ENCODE assay signal across 25 cellular contexts in the genomic region with DNA sequence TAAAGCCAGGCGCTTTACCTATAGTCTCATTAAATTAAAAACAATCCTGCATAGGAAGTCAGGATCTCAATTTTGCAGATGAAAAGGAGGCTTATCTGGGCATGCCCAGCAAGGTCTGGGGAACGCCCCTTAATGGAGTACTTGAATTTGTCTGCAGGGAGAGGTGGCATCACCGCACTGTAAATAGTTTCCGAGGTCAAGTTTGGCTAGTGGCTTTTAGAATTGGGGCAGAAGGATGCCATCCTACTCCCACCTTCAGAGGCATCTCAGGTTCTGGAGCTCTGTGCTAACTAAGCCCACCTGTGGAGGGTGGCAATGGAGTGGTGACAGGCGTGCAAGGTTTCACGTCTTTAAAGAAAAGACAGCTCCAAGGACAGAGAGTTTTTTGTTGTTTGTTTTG.
A peak's percentile ranks its signal among the peaks of the same experiment; 100 is the strongest.
DNase-seq lines count a peak whose midpoint lies in the region; ATAC-seq and TF ChIP-seq lines count a peak whose summit lies in the region.
"Had no signal": no experiment of that assay in that cellular context is flagged by ENCODE, and none has a peak within 500 bp of the region (broad histone marks: within the 10 kb centered on the region; RNA-seq: fewer than 3 reads in every experiment).

No MANE protein-coding gene starts in this region.

- no peaks in the 10 kb centered on the region for H3K27me3 ChIP-seq in GM23338 (ENCODE audit: insufficient read depth)
- H3K27me3 ChIP-seq: tibial artery had no signal

- H3K4me3 ChIP-seq in GM23338 = no peak overlapping the region
- H3K4me3 ChIP-seq: gastrocnemius medialis, GM23248, tibial artery had no signal

- no peak for ATAC-seq in GM23338
- ATAC-seq in WTC11 = no peak
- ATAC-seq: gastrocnemius medialis; natural killer cell treated with Interleukin-12 subunit alpha and Interleukin-12 subunit beta and Interleukin-15 and Interleukin-18, amount 100 ng/mL, for 72 hours had no signal

- no peak overlapping the region for H3K4me2 ChIP-seq in GM23338

- CTCF ChIA-PET in WTC11 (lab: Charles Lee) = interaction anchor here (1.0 to 1.2 kb wide), 2 partner anchors 25 to 66 kb away, joined by 3 to 8 read pairs; no protein-coding TSS in a partner anchor

- no peaks in the 10 kb centered on the region for H3K27me3 Mint-ChIP-seq in activated T-cell treated with anti-CD3 and anti-CD28 coated beads, Interleukin-2, amount 50 U/mL, for 24 hours
- peaks cover 5% of the 10 kb centered on the region for H3K27me3 Mint-ChIP-seq in GM23338 (ENCODE audit: insufficient read depth, low read depth, poor library complexity)
- H3K27me3 Mint-ChIP-seq in WTC11 (ENCODE audit: low read depth) = no peaks in the 10 kb centered on the region
- H3K27me3 Mint-ChIP-seq: CD4-positive, alpha-beta T cell; memory B cell; natural killer cell treated with Interleukin-12 subunit alpha and Interleukin-12 subunit beta and Interleukin-15 and Interleukin-18, amount 100 ng/mL, for 72 hours had no signal

- H3K27ac ChIP-seq in GM23338 (ENCODE audit: low read depth) = no peak overlapping the region
- H3K27ac ChIP-seq: gastrocnemius medialis, GM23248 had no signal

- H3K4me1 Mint-ChIP-seq in activated T-cell treated with anti-CD3 and anti-CD28 coated beads, Interleukin-2, amount 50 U/mL, for 24 hours (ENCODE audit: low read depth) = peaks cover 53% of the 10 kb centered on the region
- H3K4me1 Mint-ChIP-seq in GM23338 (peaks cover 44% of the 10 kb centered on the region), WTC11 (peaks cover 53% of the 10 kb centered on the region)

- no peaks in the 10 kb centered on the region for H4K20me1 ChIP-seq in GM23338 (replicated peaks; ENCODE audit: insufficient read depth)

- H3K9me3 Mint-ChIP-seq in activated T-cell treated with anti-CD3 and anti-CD28 coated beads, Interleukin-2, amount 50 U/mL, for 24 hours = no peaks in the 10 kb centered on the region
- no peaks in the 10 kb centered on the region for H3K9me3 Mint-ChIP-seq in GM23338
- no peaks in the 10 kb centered on the region for H3K9me3 Mint-ChIP-seq in WTC11
- H3K9me3 Mint-ChIP-seq: CD4-positive, alpha-beta T cell; memory B cell; natural killer cell treated with Interleukin-12 subunit alpha and Interleukin-12 subunit beta and Interleukin-15 and Interleukin-18, amount 100 ng/mL, for 72 hours had no signal

- no peak for TF ChIP-seq CTCF in GM23338 (conservative IDR thresholded peaks at IDR 0.05; ENCODE audit: low read depth in 2 of 2)
- no peak for TF ChIP-seq CTCF in WTC11 (IDR thresholded peaks at IDR 0.05)

- H3F3A ChIP-seq in GM23338 (replicated peaks; ENCODE audit: low read depth) = peaks cover 13% of the 10 kb centered on the region

- no peaks in the 10 kb centered on the region; the same call in 1 of the 2 replicates for H3K36me3 ChIP-seq in GM23338 (ENCODE audit: insufficient read depth)
- H3K36me3 ChIP-seq: gastrocnemius medialis, tibial artery had no signal

- H3K27ac Mint-ChIP-seq in activated T-cell treated with anti-CD3 and anti-CD28 coated beads, Interleukin-2, amount 50 U/mL, for 24 hours = peak overlapping the region; percentile 61
- H3K27ac Mint-ChIP-seq in GM23338 (0 out of 2 replicates have a peak overlapping the region, but pooled peaks have one; percentile 72), WTC11 (peak overlapping the region; percentile 69)
- H3K27ac Mint-ChIP-seq: memory B cell had no signal

- H2AFZ ChIP-seq in GM23338 = no peak overlapping the region
- H2AFZ ChIP-seq: GM23248 had no signal

- H3K9me2 ChIP-seq in GM23338 (ENCODE audit: insufficient read depth) = no peaks in the 10 kb centered on the region

- peaks cover 47% of the 10 kb centered on the region for H3K4me1 ChIP-seq in GM23338 (ENCODE audit: insufficient read depth)

- H3K36me3 Mint-ChIP-seq in activated T-cell treated with anti-CD3 and anti-CD28 coated beads, Interleukin-2, amount 50 U/mL, for 24 hours (ENCODE audit: low read depth) = peaks cover 25% of the 10 kb centered on the region
- H3K36me3 Mint-ChIP-seq in GM23338 (ENCODE audit: low read depth) (peaks cover 21% of the 10 kb centered on the region), WTC11 (no peaks in the 10 kb centered on the region; the same call in 1 of the 2 replicates)
- H3K36me3 Mint-ChIP-seq: natural killer cell treated with Interleukin-12 subunit alpha and Interleukin-12 subunit beta and Interleukin-15 and Interleukin-18, amount 100 ng/mL, for 72 hours had no signal

- POLR2A ChIA-PET in WTC11 (lab: Charles Lee) = no interaction called here

- H3K79me2 ChIP-seq in GM23338 (replicated peaks; ENCODE audit: insufficient read depth) = peaks cover 19% of the 10 kb centered on the region

- H3K4me3 Mint-ChIP-seq in activated T-cell treated with anti-CD3 and anti-CD28 coated beads, Interleukin-2, amount 50 U/mL, for 24 hours = no peak overlapping the region
- no peak overlapping the region for H3K4me3 Mint-ChIP-seq in GM23338
- H3K4me3 Mint-ChIP-seq in WTC11 = no peak overlapping the region
- H3K4me3 Mint-ChIP-seq: CD4-positive, alpha-beta T cell; memory B cell; natural killer cell treated with Interleukin-12 subunit alpha and Interleukin-12 subunit beta and Interleukin-15 and Interleukin-18, amount 100 ng/mL, for 72 hours had no signal

- no peak for DNase-seq in activated T-cell treated with anti-CD3 and anti-CD28 coated beads, Interleukin-2, amount 50 U/mL, for 24 hours
- no peak for DNase-seq in activated T-cell treated with anti-CD3 and anti-CD28 coated beads for 4 hours
- DNase-seq in GM23338 (ENCODE audit: low spot score) = no peak
- no peak for DNase-seq in WTC11 (ENCODE audit: low spot score)
- DNase-seq in myocyte (ENCODE audit: low read depth) = peak; percentile 55
- DNase-seq in SHP77 treated with DMSO at 0.1 percent for 48 hours (lab: John Stamatoyannopoulos, UW) = no peak
- no peak for DNase-seq in NCI-H748 (lab: John Stamatoyannopoulos, UW; ENCODE audit: unreplicated experiment)
- no peak for DNase-seq in epidermal melanocyte (ENCODE audit: insufficient read length, low spot score)
- DNase-seq: activated CD4-positive, alpha-beta T cell treated with anti-CD3 and anti-CD28 coated beads for 48 hours; activated CD8-positive, alpha-beta memory T cell treated with anti-CD3 and anti-CD28 coated beads, Interleukin-2, amount 50 U/mL, for 4 hours; CD4-positive, alpha-beta T cell; central memory CD4-positive, alpha-beta T cell; DMS153; gastrocnemius medialis; GF-D8; GM23248; Kasumi-1; kidney; NCI-H1092 treated with DMSO at 0.1 percent for 48 hours; NCI-H2081; NCI-H446 treated with DMSO at 0.1 percent for 48 hours; RPMI8226; tibial artery had no signal

TF ChIP-seq in GM23338, 12 proteins besides CTCF, POLR2A, EP300 and RAD21 (continues in another document):
- TF ChIP-seq, protein P1, sequence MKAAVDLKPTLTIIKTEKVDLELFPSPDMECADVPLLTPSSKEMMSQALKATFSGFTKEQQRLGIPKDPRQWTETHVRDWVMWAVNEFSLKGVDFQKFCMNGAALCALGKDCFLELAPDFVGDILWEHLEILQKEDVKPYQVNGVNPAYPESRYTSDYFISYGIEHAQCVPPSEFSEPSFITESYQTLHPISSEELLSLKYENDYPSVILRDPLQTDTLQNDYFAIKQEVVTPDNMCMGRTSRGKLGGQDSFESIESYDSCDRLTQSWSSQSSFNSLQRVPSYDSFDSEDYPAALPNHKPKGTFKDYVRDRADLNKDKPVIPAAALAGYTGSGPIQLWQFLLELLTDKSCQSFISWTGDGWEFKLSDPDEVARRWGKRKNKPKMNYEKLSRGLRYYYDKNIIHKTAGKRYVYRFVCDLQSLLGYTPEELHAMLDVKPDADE (IDR thresholded peaks at IDR 0.05) = no peak
- TF ChIP-seq ZNF331 (CRISPR knock-in tag; IDR thresholded peaks at IDR 0.05; ENCODE audit: low read depth) = no peak
- TF ChIP-seq ZNF114 (CRISPR knock-in tag; IDR thresholded peaks at IDR 0.05) = no peak
- no peak for TF ChIP-seq JUNB (IDR thresholded peaks at IDR 0.05; ENCODE audit: unreplicated experiment)
- TF ChIP-seq NANOG (IDR thresholded peaks at IDR 0.05; ENCODE audit: borderline replicate concordance) = no peak
- no peak for TF ChIP-seq EZH2 (IDR thresholded peaks at IDR 0.05; ENCODE audit: low read depth, unreplicated experiment)

TF ChIP-seq in WTC11, 78 proteins besides CTCF, POLR2A, EP300 and RAD21 (continues in another document):
- TF ChIP-seq NFATC4 (CRISPR knock-in tag; IDR thresholded peaks at IDR 0.05) (no peak), CREM (CRISPR knock-in tag; IDR thresholded peaks at IDR 0.05) (no peak), ETV6 (CRISPR knock-in tag; IDR thresholded peaks at IDR 0.05) (no peak), ZNF671 (CRISPR knock-in tag; IDR thresholded peaks at IDR 0.05) (no peak), JAZF1 (CRISPR knock-in tag; IDR thresholded peaks at IDR 0.05) (no peak), IRF2 (CRISPR knock-in tag; IDR thresholded peaks at IDR 0.05; ENCODE audit: borderline replicate concordance, low read depth) (no peak), JUN (CRISPR knock-in tag; IDR thresholded peaks at IDR 0.05) (no peak), GTF2I (CRISPR knock-in tag; conservative IDR thresholded peaks at IDR 0.05) (no peak), ZBTB21 (CRISPR knock-in tag; IDR thresholded peaks at IDR 0.05; ENCODE audit: borderline replicate concordance) (no peak), ZMAT4 (CRISPR knock-in tag; IDR thresholded peaks at IDR 0.05) (no peak)
- TF ChIP-seq, protein P2, sequence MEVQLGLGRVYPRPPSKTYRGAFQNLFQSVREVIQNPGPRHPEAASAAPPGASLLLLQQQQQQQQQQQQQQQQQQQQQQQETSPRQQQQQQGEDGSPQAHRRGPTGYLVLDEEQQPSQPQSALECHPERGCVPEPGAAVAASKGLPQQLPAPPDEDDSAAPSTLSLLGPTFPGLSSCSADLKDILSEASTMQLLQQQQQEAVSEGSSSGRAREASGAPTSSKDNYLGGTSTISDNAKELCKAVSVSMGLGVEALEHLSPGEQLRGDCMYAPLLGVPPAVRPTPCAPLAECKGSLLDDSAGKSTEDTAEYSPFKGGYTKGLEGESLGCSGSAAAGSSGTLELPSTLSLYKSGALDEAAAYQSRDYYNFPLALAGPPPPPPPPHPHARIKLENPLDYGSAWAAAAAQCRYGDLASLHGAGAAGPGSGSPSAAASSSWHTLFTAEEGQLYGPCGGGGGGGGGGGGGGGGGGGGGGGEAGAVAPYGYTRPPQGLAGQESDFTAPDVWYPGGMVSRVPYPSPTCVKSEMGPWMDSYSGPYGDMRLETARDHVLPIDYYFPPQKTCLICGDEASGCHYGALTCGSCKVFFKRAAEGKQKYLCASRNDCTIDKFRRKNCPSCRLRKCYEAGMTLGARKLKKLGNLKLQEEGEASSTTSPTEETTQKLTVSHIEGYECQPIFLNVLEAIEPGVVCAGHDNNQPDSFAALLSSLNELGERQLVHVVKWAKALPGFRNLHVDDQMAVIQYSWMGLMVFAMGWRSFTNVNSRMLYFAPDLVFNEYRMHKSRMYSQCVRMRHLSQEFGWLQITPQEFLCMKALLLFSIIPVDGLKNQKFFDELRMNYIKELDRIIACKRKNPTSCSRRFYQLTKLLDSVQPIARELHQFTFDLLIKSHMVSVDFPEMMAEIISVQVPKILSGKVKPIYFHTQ (CRISPR knock-in tag; IDR thresholded peaks at IDR 0.05) = no peak
